8 cellular contexts compared by ENCODE assay signal in genomic region chr17:60421273-60422161, GRCh38. TPM values are rescaled to one million over a fixed set of nuclear protein-coding genes. Genes with fewer than 3 reads are reported as not detected.
DNase-seq lines count a peak whose midpoint lies in the region; ATAC-seq, FAIRE-seq and TF ChIP-seq lines count a peak whose summit lies in the region.

No MANE protein-coding gene starts in this region.

- H3K27me3 ChIP-seq in astrocyte (ENCODE audit: insufficient read depth, low read length) = no peaks in the 10 kb centered on the region

- H3K4me3 ChIP-seq in astrocyte (ENCODE audit: insufficient read depth, low read depth, low read length) = peak overlapping the region; percentile 58
- H3K4me3 ChIP-seq in retinal pigment epithelial cell (ENCODE audit: low read length) = peak overlapping the region; percentile 53

- DNase-seq in COLO668 (lab: John Stamatoyannopoulos, UW; ENCODE audit: unreplicated experiment) (peak; percentile 58), HUDEP-2 (lab: John Stamatoyannopoulos, UW; ENCODE audit: unreplicated experiment in 76 of 76) (peak in 74 of 76 experiments; percentile 9 to 86 (median 68)), astrocyte (ENCODE audit: low read depth) (peak; percentile 16), hypothalamus (lab: John Stamatoyannopoulos, UW) (peak in 45 of 51 donors; percentile 11 to 81 (median 47)), retinal pigment epithelial cell (ENCODE audit: low read depth) (no peak)
- peak; percentile 65 for DNase-seq in T-helper 2 cell treated with Interferon-gamma antibody and Interleukin-4, amounts not matched to agents 5 μg/mL and 100 μg/mL, for 36 hours (ENCODE audit: low spot score)
- no peak for DNase-seq in NK-92 treated with Interleukin-12 subunit alpha and Interleukin-12 subunit beta, amount 100 ng/mL, for 24 hours (lab: John Stamatoyannopoulos, UW)

- H3K4me3 Mint-ChIP-seq in T-helper 2 cell treated with Interferon-gamma antibody and Interleukin-4, amounts not matched to agents 5 μg/mL and 100 μg/mL, for 36 hours = peak overlapping the region; percentile 77
- H3K4me3 Mint-ChIP-seq in astrocyte (ENCODE audit: unreplicated experiment) = peak overlapping the region; percentile 73

- H3K36me3 Mint-ChIP-seq in T-helper 2 cell treated with Interferon-gamma antibody and Interleukin-4, amounts not matched to agents 5 μg/mL and 100 μg/mL, for 36 hours (ENCODE audit: low read depth) = no peaks in the 10 kb centered on the region
- H3K36me3 Mint-ChIP-seq in astrocyte (ENCODE audit: low read depth, unreplicated experiment) = peaks cover 2% of the 10 kb centered on the region

- H3K27ac ChIP-seq in astrocyte (ENCODE audit: low read depth, low read length) = no peak overlapping the region

- no peaks in the 10 kb centered on the region for H3K79me2 ChIP-seq in astrocyte (ENCODE audit: insufficient read depth, low read length)

- peak; percentile 75 for ATAC-seq in GM19468 (IDR thresholded peaks at IDR 0.05; ENCODE audit: extremely low read depth, unreplicated experiment)

- peaks cover 4% of the 10 kb centered on the region for H3K27me3 Mint-ChIP-seq in T-helper 2 cell treated with Interferon-gamma antibody and Interleukin-4, amounts not matched to agents 5 μg/mL and 100 μg/mL, for 36 hours (ENCODE audit: low read depth)
- peaks cover 9% of the 10 kb centered on the region for H3K27me3 Mint-ChIP-seq in astrocyte (ENCODE audit: low read depth, unreplicated experiment)

- no peak for FAIRE-seq in astrocyte (lab: Jason Lieb, UNC)

- H2AFZ ChIP-seq in astrocyte (ENCODE audit: low read depth, low read length) = peak overlapping the region; percentile 95

- H3K27ac Mint-ChIP-seq in T-helper 2 cell treated with Interferon-gamma antibody and Interleukin-4, amounts not matched to agents 5 μg/mL and 100 μg/mL, for 36 hours = peak overlapping the region; percentile 80
- no peak overlapping the region for H3K27ac Mint-ChIP-seq in astrocyte (ENCODE audit: unreplicated experiment)

- peaks cover 4% of the 10 kb centered on the region for H3K4me1 Mint-ChIP-seq in T-helper 2 cell treated with Interferon-gamma antibody and Interleukin-4, amounts not matched to agents 5 μg/mL and 100 μg/mL, for 36 hours (ENCODE audit: low read depth)
- H3K4me1 Mint-ChIP-seq in astrocyte (ENCODE audit: low read depth, unreplicated experiment) = no peaks in the 10 kb centered on the region

- no peaks in the 10 kb centered on the region for H4K20me1 ChIP-seq in astrocyte (ENCODE audit: insufficient read depth, low read length)

- H3K9me3 ChIP-seq in astrocyte (ENCODE audit: insufficient read depth, low read depth, low read length) = no peaks in the 10 kb centered on the region

- H3K4me1 ChIP-seq in astrocyte (ENCODE audit: insufficient read depth, low read length) = peaks cover 2% of the 10 kb centered on the region

- peak overlapping the region; percentile 79 for H3K9ac ChIP-seq in astrocyte (ENCODE audit: low read length)

- TF ChIP-seq CTCF in astrocyte (IDR thresholded peaks at IDR 0.05; ENCODE audit: insufficient read depth, low read depth, low read length) (peak; percentile 68), retinal pigment epithelial cell (conservative IDR thresholded peaks at IDR 0.05; ENCODE audit: low read depth, low read length) (peak; percentile 80)

- no peaks in the 10 kb centered on the region for H3K9me3 Mint-ChIP-seq in T-helper 2 cell treated with Interferon-gamma antibody and Interleukin-4, amounts not matched to agents 5 μg/mL and 100 μg/mL, for 36 hours
- H3K9me3 Mint-ChIP-seq in astrocyte (ENCODE audit: unreplicated experiment) = no peaks in the 10 kb centered on the region

- H3K4me2 ChIP-seq in astrocyte (ENCODE audit: low read length) = peak overlapping the region; percentile 93

- H3K36me3 ChIP-seq in astrocyte (ENCODE audit: insufficient read depth, low read length) = no peaks in the 10 kb centered on the region

RNA-seq across cellular contexts. Expression of gene CHCT1, which starts 0.8 kb away (rescaled TPM):
- total RNA-seq in astrocyte = not detected in 2 replicates

RNA-seq across cellular contexts. Expression of gene USP32, which starts 29.6 kb away (rescaled TPM):
- total RNA-seq in astrocyte = 36.8 and 40.2 TPM in 2 replicates

Comparison
In these comparisons a context has a peak if more than half of its experiments do, and no peak if none do; other contexts are left out.
1. DNase-seq: peak in COLO668 (single experiment), HUDEP-2 (74 of 76), T-helper 2 cell treated with Interferon-gamma antibody and Interleukin-4, amounts not matched to agents 5 μg/mL and 100 μg/mL, for 36 hours (single experiment), astrocyte (single experiment) and hypothalamus (45 of 51); none in retinal pigment epithelial cell (single experiment) and NK-92 treated with Interleukin-12 subunit alpha and Interleukin-12 subunit beta, amount 100 ng/mL, for 24 hours (single experiment).